ENCODE assay signal across 8 cellular contexts in the genomic region with DNA sequence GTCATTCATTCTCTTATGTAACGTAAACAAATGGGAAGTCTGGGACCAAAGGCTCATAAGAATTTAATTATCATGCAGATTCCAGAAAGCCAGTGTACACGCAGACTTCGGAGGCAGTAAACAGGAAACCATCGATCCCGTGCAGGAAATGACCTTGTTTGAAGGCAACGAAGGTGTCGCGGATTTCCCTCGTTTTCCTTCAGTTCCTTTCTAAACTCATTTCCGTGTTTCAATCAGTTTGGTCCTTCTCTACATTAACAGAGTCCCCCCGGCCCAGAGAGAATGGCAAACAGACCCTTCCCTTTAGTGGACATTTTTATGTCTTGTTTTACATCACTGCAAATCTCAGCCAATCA. TPM values are rescaled to one million over a fixed set of nuclear protein-coding genes. Genes with fewer than 3 reads are reported as not detected.
DNase-seq lines count a peak whose midpoint lies in the region; ATAC-seq and TF ChIP-seq lines count a peak whose summit lies in the region.

No MANE protein-coding gene starts in this region.

- H3K27ac ChIP-seq in RWPE1, result peak overlapping the region; percentile 98
- H3K27ac ChIP-seq in esophagus muscularis mucosa (replicated peaks in 1 of 4), result peak overlapping the region; percentile 98 to 100 (median 99)

- H3K9me3 ChIP-seq in esophagus muscularis mucosa, result no peaks in the 10 kb centered on the region

- H3K4me1 ChIP-seq in esophagus muscularis mucosa, result peaks cover 0 to 8% (median 4%) of the 10 kb centered on the region in 4 donors

- TF ChIP-seq CTCF in RWPE1 (conservative IDR thresholded peaks at IDR 0.05; ENCODE audit: low read depth) (no peak), esophagus muscularis mucosa (IDR thresholded peaks at IDR 0.05) (no peak), omental fat pad (IDR thresholded peaks at IDR 0.05) (no peak)

- intact Hi-C loops in esophagus muscularis mucosa (cut with DNase I), result no loop called here

- H3K36me3 ChIP-seq in esophagus muscularis mucosa, result no peaks in the 10 kb centered on the region

- H3K27me3 ChIP-seq in esophagus muscularis mucosa, result no peaks in the 10 kb centered on the region

- POLR2A ChIA-PET in RWPE1 (lab: Yijun Ruan, JAX; ENCODE audit: low non-redundant PET), result no interaction called here

- peak overlapping the region; percentile 70 to 90 (median 74) for H3K4me3 ChIP-seq in esophagus muscularis mucosa

- peak; percentile 33 for ATAC-seq in HG02610 (IDR thresholded peaks at IDR 0.05; ENCODE audit: unreplicated experiment)
- peak; percentile 67 for ATAC-seq in omental fat pad (ENCODE audit: low FRiP score)

- DNase-seq in NCI-H748 treated with DMSO at 0.1 percent for 48 hours (lab: John Stamatoyannopoulos, UW) (peak; percentile 71), NCI-H748 (lab: John Stamatoyannopoulos, UW; ENCODE audit: unreplicated experiment) (no peak), RWPE1 (ENCODE audit: low spot score) (no peak), esophagus muscularis mucosa (ENCODE audit: extremely low spot score) (no peak), omental fat pad (ENCODE audit: low spot score) (no peak), NCI-H187 treated with DMSO at 0.1 percent for 48 hours (lab: John Stamatoyannopoulos, UW) (no peak), NCI-H1048 (lab: John Stamatoyannopoulos, UW) (no peak)

- CTCF ChIA-PET in RWPE1 (lab: Yijun Ruan, JAX), result no interaction called here

- TF ChIP-seq EP300 in esophagus muscularis mucosa (IDR thresholded peaks at IDR 0.05), result no peak

- TF ChIP-seq POLR2A in esophagus muscularis mucosa (IDR thresholded peaks at IDR 0.05; ENCODE audit: low read depth), result no peak

- under 1% methylated on average over 11 of the region's 11 CpGs for WGBS in esophagus muscularis mucosa

RNA-seq across cellular contexts. Expression of gene FOXJ2, which starts 6.3 kb away (rescaled TPM):
- 10 to 100 TPM; 17.4 to 29.0 (median 23.9) TPM for total RNA-seq in esophagus muscularis mucosa
- total RNA-seq in omental fat pad, result 10 to 100 TPM in 3 of 4 donors, 1 to 10 TPM in 1; 9.2 to 17.2 (median 13.0) TPM

RNA-seq across cellular contexts. Expression of gene C3AR1, which starts 39.9 kb away (rescaled TPM):
- total RNA-seq in esophagus muscularis mucosa (10 to 100 TPM in 1 of 4 donors, 1 to 10 TPM in 3; 4.9 to 18.7 (median 9.0) TPM), omental fat pad (10 to 100 TPM; 15.6 to 43.0 (median 30.3) TPM)

RNA-seq across cellular contexts. Expression of gene NECAP1, which starts 55.8 kb away (rescaled TPM):
- 10 to 100 TPM; 17.9 to 29.2 (median 23.0) TPM for total RNA-seq in esophagus muscularis mucosa
- total RNA-seq in omental fat pad, result 10 to 100 TPM; 30.1 to 45.3 (median 33.1) TPM
